8 cellular contexts compared by ENCODE assay signal in genomic region chr5:142713151-142713706, GRCh38. TPM values are rescaled to one million over a fixed set of nuclear protein-coding genes. Genes with fewer than 3 reads are reported as not detected.
DNase-seq lines count a peak whose midpoint lies in the region; TF ChIP-seq lines count a peak whose summit lies in the region.

No MANE protein-coding gene starts in this region.

- no peaks in the 10 kb centered on the region for H3K36me3 Mint-ChIP-seq in activated naive CD4-positive, alpha-beta T cell treated with anti-CD3 and anti-CD28 coated beads, Interleukin-2, amount 50 U/mL, for 24 hours

- H3K9ac ChIP-seq in SK-N-MC (ENCODE audit: insufficient read length) = peak overlapping the region; percentile 79

- H3K36me3 ChIP-seq in MG63 (no peaks in the 10 kb centered on the region), SK-N-MC (ENCODE audit: insufficient read depth, low read length) (no peaks in the 10 kb centered on the region), osteoblast (ENCODE audit: insufficient read depth, low read length) (no peaks in the 10 kb centered on the region), thymus (ENCODE audit: control insufficient read depth, insufficient read depth) (no peaks in the 10 kb centered on the region)

- no peaks in the 10 kb centered on the region for H3K79me2 ChIP-seq in osteoblast (ENCODE audit: insufficient read depth, low read length)

- DNase-seq in GF-D8 (lab: John Stamatoyannopoulos, UW) (peak; percentile 44), HCEC 1CT (peak; percentile 80), MG63 (peak; percentile 84), SK-N-MC (ENCODE audit: low read depth, low spot score) (peak; percentile 64), head of caudate nucleus (peak; percentile 79 to 94 (median 88)), osteoblast (ENCODE audit: insufficient read length, low spot score, missing footprints) (peak; percentile 93)

- H3K4me1 ChIP-seq in osteoblast (ENCODE audit: insufficient read depth, low read length) = peaks cover 8% of the 10 kb centered on the region
- no peaks in the 10 kb centered on the region for H3K4me1 ChIP-seq in thymus (ENCODE audit: control insufficient read depth, insufficient read depth, low read length)

- intact Hi-C loops in head of caudate nucleus (cut with DNase I) = loop anchor here (10.0 kb wide), 1 partner anchor 62 kb away; the partner anchor contains the start of gene ARHGAP26

- H3K27ac ChIP-seq in SK-N-MC = no peak overlapping the region
- H3K27ac ChIP-seq in osteoblast (ENCODE audit: low read depth, low read length) = peak overlapping the region; percentile 66
- H3K27ac ChIP-seq in thymus (ENCODE audit: low read depth) = no peak overlapping the region

- H3K4me2 ChIP-seq in osteoblast (ENCODE audit: insufficient read depth, low read length) = peak overlapping the region; percentile 87

- H3K27me3 Mint-ChIP-seq in activated naive CD4-positive, alpha-beta T cell treated with anti-CD3 and anti-CD28 coated beads, Interleukin-2, amount 50 U/mL, for 24 hours = no peaks in the 10 kb centered on the region

- H3K27ac Mint-ChIP-seq in activated naive CD4-positive, alpha-beta T cell treated with anti-CD3 and anti-CD28 coated beads, Interleukin-2, amount 50 U/mL, for 24 hours = no peak overlapping the region

- TF ChIP-seq CTCF in osteoblast (IDR thresholded peaks at IDR 0.05; ENCODE audit: extremely low read depth, low read depth, low read length) = peak; percentile 95

- no peaks in the 10 kb centered on the region for H4K20me1 ChIP-seq in osteoblast (ENCODE audit: insufficient read depth, low read length)

- H3K9me3 Mint-ChIP-seq in activated naive CD4-positive, alpha-beta T cell treated with anti-CD3 and anti-CD28 coated beads, Interleukin-2, amount 50 U/mL, for 24 hours = no peaks in the 10 kb centered on the region

- H3K4me3 Mint-ChIP-seq in activated naive CD4-positive, alpha-beta T cell treated with anti-CD3 and anti-CD28 coated beads, Interleukin-2, amount 50 U/mL, for 24 hours = peak overlapping the region; percentile 72

- H3K4me1 Mint-ChIP-seq in activated naive CD4-positive, alpha-beta T cell treated with anti-CD3 and anti-CD28 coated beads, Interleukin-2, amount 50 U/mL, for 24 hours = peaks cover 6% of the 10 kb centered on the region

- H2AFZ ChIP-seq in osteoblast (ENCODE audit: low read length) = peak overlapping the region; percentile 92

- peak overlapping the region; percentile 58 for H3K4me3 ChIP-seq in MG63
- peak overlapping the region; percentile 91 for H3K4me3 ChIP-seq in SK-N-MC
- peak overlapping the region; percentile 75 for H3K4me3 ChIP-seq in osteoblast (ENCODE audit: insufficient read depth, low read length)
- peak overlapping the region; percentile 50 for H3K4me3 ChIP-seq in thymus (ENCODE audit: low read length)

- 2% methylated on average over 28 of the region's 28 CpGs for WGBS in thymus

- peaks cover 6% of the 10 kb centered on the region for H3K9me3 ChIP-seq in MG63
- H3K9me3 ChIP-seq in SK-N-MC (ENCODE audit: low read depth, low read length) = no peaks in the 10 kb centered on the region
- H3K9me3 ChIP-seq in osteoblast (ENCODE audit: low read depth, low read length) = no peaks in the 10 kb centered on the region
- no peaks in the 10 kb centered on the region for H3K9me3 ChIP-seq in thymus (ENCODE audit: control insufficient read depth)

- H3K27me3 ChIP-seq in MG63 (no peaks in the 10 kb centered on the region), osteoblast (ENCODE audit: insufficient read depth, low read length) (no peaks in the 10 kb centered on the region), thymus (ENCODE audit: control insufficient read depth, insufficient read depth) (no peaks in the 10 kb centered on the region)

RNA-seq across cellular contexts. Expression of gene FGF1, which starts 27.3 kb away (rescaled TPM):
- 0.57 and 1.1 TPM in 2 replicates for total RNA-seq in MG63 (2014; rRNA removed; shearing (Covaris generic); ENCODE audit: low replicate concordance)
- 2.9 and 4.3 TPM in 2 replicates for total RNA-seq in osteoblast
- 1.6 TPM for polyA plus RNA-seq in thymus

RNA-seq across cellular contexts. Expression of gene ARHGAP26, which starts 56.9 kb away (rescaled TPM):
- 1.3 and 9.5 TPM in 2 replicates for total RNA-seq in MG63 (2014; rRNA removed; shearing (Covaris generic); ENCODE audit: low replicate concordance)
- 6.2 and 7.6 TPM in 2 replicates for total RNA-seq in osteoblast
- polyA plus RNA-seq in thymus = 15.1 TPM
